Comparison of ENCODE assay signal across 10 cellular contexts in the genomic region with DNA sequence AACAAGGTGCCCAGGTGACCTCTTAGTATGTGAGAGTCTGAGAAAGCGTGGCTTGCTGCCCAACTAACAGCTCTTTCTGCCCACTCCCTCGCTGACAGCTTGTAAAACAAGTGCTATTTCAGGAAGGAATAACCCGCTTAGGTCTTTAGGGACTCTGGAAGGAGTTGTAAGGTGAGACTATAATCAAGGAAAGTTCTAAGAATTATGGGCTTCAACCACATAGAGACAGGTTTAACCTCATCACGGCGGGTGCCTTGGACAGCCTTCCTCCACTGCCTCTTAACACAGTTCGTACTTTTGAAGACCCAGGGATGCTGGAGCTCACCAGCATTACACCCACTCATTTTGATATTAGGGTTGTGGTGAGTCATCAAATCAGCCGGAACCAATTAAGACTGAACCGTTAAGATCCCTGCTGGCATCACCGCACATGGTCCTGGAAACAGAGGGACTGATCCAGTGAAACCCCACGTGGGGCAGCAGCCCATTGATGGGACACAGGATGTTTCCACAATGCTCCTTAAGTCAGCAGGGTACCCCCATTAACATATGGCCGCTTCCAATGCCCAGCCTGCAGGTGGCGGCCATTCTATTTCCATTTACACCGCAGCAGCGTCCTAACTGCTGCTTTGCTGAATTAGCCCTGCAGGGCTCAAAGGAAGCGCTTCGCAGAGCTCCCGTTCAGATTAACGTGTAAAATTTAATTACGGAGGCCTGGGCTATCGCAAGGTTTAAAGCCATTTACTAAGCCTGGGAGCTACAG.
A peak's percentile ranks its signal among the peaks of the same experiment; 100 is the strongest.
DNase-seq lines count a peak whose midpoint lies in the region; ATAC-seq and TF ChIP-seq lines count a peak whose summit lies in the region.
"Had no signal": no experiment of that assay in that cellular context is flagged by ENCODE, and none has a peak within 500 bp of the region (broad histone marks: within the 10 kb centered on the region; RNA-seq: fewer than 3 reads in every experiment).

No MANE protein-coding gene starts in this region.

- DNase-seq in heart left ventricle = no peak
- DNase-seq in Right ventricle myocardium superior = no peak
- peak; percentile 25 for DNase-seq in RWPE2 (ENCODE audit: low spot score)
- DNase-seq in iPS DF 6.9 (ENCODE audit: low read depth, low spot score) = peak; percentile 67
- peak; percentile 33 for DNase-seq in stomach
- no peak for DNase-seq in NCI-H1105 treated with DMSO at 0.1 percent for 48 hours (lab: John Stamatoyannopoulos, UW)
- DNase-seq in EL = no peak

- H3K27ac ChIP-seq in heart left ventricle (no peak overlapping the region), RWPE2 (ENCODE audit: poor library complexity, severe bottlenecking) (no peak overlapping the region), iPS DF 6.9 (ENCODE audit: low read length) (no peak overlapping the region), stomach (no peak overlapping the region)
- H3K27ac ChIP-seq: C4-2B, RWPE1 had no signal

- 40 to 51% (median 43%) methylated on average over 20 of the region's 20 CpGs for WGBS in heart left ventricle, 4 donors
- WGBS in iPS DF 6.9 (ENCODE audit: insufficient coverage, insufficient read length) = no CpG with 5 or more reads among the region's 20 CpGs
- 27 to 44% (median 30%) methylated on average over 19 to 20 of the region's 20 CpGs for WGBS in stomach, 5 donors

- TF ChIP-seq CTCF in heart left ventricle (IDR thresholded peaks at IDR 0.05) (peak in 7 of 12 donors; percentile 10 to 35 (median 17)), RWPE2 (IDR thresholded peaks at IDR 0.05; ENCODE audit: poor library complexity, severe bottlenecking) (no peak), stomach (IDR thresholded peaks at IDR 0.05) (peak in 4 of 7 experiments; percentile 8 to 64 (median 23))

- ATAC-seq in heart left ventricle = peak in 2 of 4 donors; percentile 45 to 64
- ATAC-seq in Right ventricle myocardium superior (ENCODE audit: poor library complexity) = no peak
- ATAC-seq in RWPE2 (ENCODE audit: low read depth) = no peak
- no peak for ATAC-seq in HG03095 (IDR thresholded peaks at IDR 0.05; ENCODE audit: unreplicated experiment)

- peaks cover 0 to 8% (median 0%) of the 10 kb centered on the region in 12 donors for H3K4me1 ChIP-seq in heart left ventricle
- H3K4me1 ChIP-seq in RWPE2 (ENCODE audit: insufficient read depth, poor library complexity, severe bottlenecking) = no peaks in the 10 kb centered on the region
- H3K4me1 ChIP-seq in iPS DF 6.9 (ENCODE audit: control insufficient read depth, insufficient read depth, low read length) = no peaks in the 10 kb centered on the region
- no peaks in the 10 kb centered on the region for H3K4me1 ChIP-seq in stomach

- H3K4me3 ChIP-seq in heart left ventricle = no peak overlapping the region
- no peak overlapping the region for H3K4me3 ChIP-seq in RWPE2 (ENCODE audit: severe bottlenecking)
- H3K4me3 ChIP-seq in iPS DF 6.9 (ENCODE audit: low read length) = no peak overlapping the region
- H3K4me3 ChIP-seq in stomach = no peak overlapping the region

- no peak for TF ChIP-seq POLR2A in heart left ventricle (IDR thresholded peaks at IDR 0.05)
- no peak for TF ChIP-seq POLR2A in stomach (IDR thresholded peaks at IDR 0.05)

- H3K36me3 ChIP-seq in heart left ventricle (no peaks in the 10 kb centered on the region), RWPE2 (ENCODE audit: low read depth) (no peaks in the 10 kb centered on the region), iPS DF 6.9 (ENCODE audit: control insufficient read depth, insufficient read depth, low read length) (no peaks in the 10 kb centered on the region), stomach (no peaks in the 10 kb centered on the region)

- intact Hi-C loops in heart left ventricle (cut with DNase I) = loop anchor here in 1 of 10 donors (10.0 kb wide), 1 partner anchor 134 kb away; no protein-coding TSS in a partner anchor
- intact Hi-C loops in Right ventricle myocardium superior (cut with DNase I) = no loop called here
- intact Hi-C loops in stomach (cut with DNase I; ENCODE audit: low total_unique reads) = no loop called here

- H3K9me3 ChIP-seq in heart left ventricle (no peaks in the 10 kb centered on the region), RWPE2 (ENCODE audit: severe bottlenecking) (no peaks in the 10 kb centered on the region), iPS DF 6.9 (ENCODE audit: control insufficient read depth, insufficient read depth, low read length) (peaks cover 2% of the 10 kb centered on the region; the same call in 1 of the 2 replicates), stomach (no peaks in the 10 kb centered on the region)

- H3K27me3 ChIP-seq in heart left ventricle = peaks cover 0 to 11% (median 0%) of the 10 kb centered on the region in 9 donors
- H3K27me3 ChIP-seq in RWPE2 (ENCODE audit: insufficient read depth, poor library complexity, severe bottlenecking) = no peaks in the 10 kb centered on the region
- no peaks in the 10 kb centered on the region; the same call in 1 of the 2 replicates for H3K27me3 ChIP-seq in iPS DF 6.9 (ENCODE audit: control insufficient read depth, insufficient read depth, low read length)
- peaks cover 0 to 57% (median 0%) of the 10 kb centered on the region in 3 donors for H3K27me3 ChIP-seq in stomach

- TF ChIP-seq EP300 in stomach (IDR thresholded peaks at IDR 0.05) = no peak

Comparison
In these comparisons a context has a peak if more than half of its experiments do, and no peak if none do; other contexts are left out.
1. DNase-seq: peak in RWPE2 (single experiment), iPS DF 6.9 (single experiment) and stomach (single experiment); none in heart left ventricle (0 of 5), Right ventricle myocardium superior (single experiment), NCI-H1105 treated with DMSO at 0.1 percent for 48 hours (single experiment) and EL (single experiment).